Comparison of ENCODE assay signal across 8 cellular contexts in the genomic region with DNA sequence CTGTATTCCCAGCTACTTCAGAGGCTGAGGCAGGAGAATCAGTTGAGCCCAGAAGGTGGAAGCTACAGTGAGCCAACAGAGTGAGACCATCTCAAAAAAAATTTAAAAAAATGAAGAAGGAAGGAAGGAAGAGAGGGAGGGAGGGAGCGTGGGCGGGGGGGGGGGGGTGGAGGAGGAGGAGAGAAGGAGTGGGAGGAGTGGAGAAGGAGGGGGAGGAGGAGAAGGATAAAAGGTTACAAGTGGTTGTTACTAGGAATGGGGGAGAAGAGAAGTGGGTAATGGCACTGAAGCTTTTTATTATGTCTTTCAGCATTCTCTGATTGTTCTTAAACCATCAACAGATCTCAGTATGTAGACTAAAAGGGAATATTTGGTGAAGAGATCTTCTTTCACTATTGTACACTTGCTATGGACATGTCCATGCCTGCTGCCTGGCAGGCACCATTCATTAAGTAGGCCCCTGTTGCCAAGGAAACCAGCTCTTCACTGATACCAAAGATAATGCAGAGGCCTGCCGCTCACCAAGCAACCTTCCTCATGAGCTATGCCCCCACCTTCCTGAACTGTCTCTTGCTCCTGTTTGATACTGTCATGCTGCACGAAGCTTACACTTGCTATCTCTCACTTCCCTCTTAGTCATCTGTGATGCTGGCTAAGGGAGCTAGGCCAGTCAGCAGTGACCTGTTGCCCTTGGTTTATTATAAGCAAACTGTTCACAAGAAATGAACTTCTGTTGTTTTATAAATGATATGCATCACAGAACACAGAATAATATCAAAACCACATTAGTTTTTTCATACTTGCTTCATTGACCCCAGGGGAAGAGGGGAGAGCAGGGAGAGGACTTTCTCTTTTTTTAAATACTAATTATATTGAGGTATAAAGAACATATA. TPM values are rescaled to one million over a fixed set of nuclear protein-coding genes. Genes with fewer than 3 reads are reported as not detected.
DNase-seq lines count a peak whose midpoint lies in the region; ATAC-seq, FAIRE-seq and TF ChIP-seq lines count a peak whose summit lies in the region.

No MANE protein-coding gene starts in this region.

- no peak for TF ChIP-seq POLR2A in H1 (IDR thresholded peaks at IDR 0.05; ENCODE audit: control extremely low read depth in 1 of 2, low read depth in 2 of 2, low read length in 2 of 2)

- no peak for TF ChIP-seq EP300 in H1 (IDR thresholded peaks at IDR 0.05; ENCODE audit: borderline replicate concordance in 1 of 2, low read depth in 2 of 2, low read length in 2 of 2)

- H3K18ac ChIP-seq in H1 (ENCODE audit: extremely low read depth, low read length) = 0 out of 2 replicates have a peak overlapping the region, but pooled peaks have one; percentile 40

- H4K20me1 ChIP-seq in H1 (replicated peaks in 1 of 2; ENCODE audit: control insufficient read depth in 1 of 2, insufficient read depth in 2 of 2, low read length in 2 of 2) = no peaks in the 10 kb centered on the region

- peak overlapping the region; percentile 23 to 27; a peak in 2 of 4 replicates for H3K4me2 ChIP-seq in H1 (ENCODE audit: insufficient read depth in 1 of 2, low read depth in 2 of 2, low read length in 2 of 2)

- peak overlapping the region; percentile 77; the same call in 1 of the 2 replicates for H2BK5ac ChIP-seq in H1 (ENCODE audit: low read depth, low read length)

- peaks cover 0 to 16% (median 9%) of the 10 kb centered on the region in 5 donors for H3K36me3 Mint-ChIP-seq in naive thymus-derived CD4-positive, alpha-beta T cell

- DNase-seq in Ammon's horn (ENCODE audit: low spot score) (peak; percentile 70), NCI-H1694 treated with DMSO at 0.1 percent for 48 hours (lab: John Stamatoyannopoulos, UW) (peak; percentile 22), T-helper 22 cell (ENCODE audit: low read depth) (peak; percentile 46), H1 (ENCODE audit: low read depth in 1 of 2, low spot score in 2 of 2) (no peak), coronary artery (ENCODE audit: low spot score) (no peak)
- peak in 5 of 9 donors; percentile 14 to 36 (median 23) for DNase-seq in naive thymus-derived CD4-positive, alpha-beta T cell

- no peak overlapping the region for H2AK5ac ChIP-seq in H1 (ENCODE audit: low read depth, low read length)

- H3K79me1 ChIP-seq in H1 (ENCODE audit: low read depth, low read length) = no peaks in the 10 kb centered on the region

- 0 out of 2 replicates have a peak overlapping the region, but pooled peaks have one; percentile 71 for H2BK12ac ChIP-seq in H1 (ENCODE audit: low read depth, low read length)

- 56% methylated on average over 2 of the region's 4 CpGs; no CpG with 5 or more reads in 1 of the 2 experiments for WGBS in H1 (ENCODE audit: extremely low coverage in 1 of 2, insufficient coverage in 1 of 2, insufficient read length in 1 of 2, insufficient replicate concordance in 2 of 2, low coverage in 1 of 2, low lambda C conversion rate in 2 of 2, missing lambda C conversion rate in 1 of 2), 2 experiments

- no peak overlapping the region for H4K5ac ChIP-seq in H1 (ENCODE audit: insufficient read length, low read depth, low read length)

- H3K4me3 Mint-ChIP-seq in naive thymus-derived CD4-positive, alpha-beta T cell = peak overlapping the region in 6 of 10 donors; percentile 16 to 59 (median 38)

- H3K14ac ChIP-seq in H1 (ENCODE audit: insufficient read length) = no peak overlapping the region

- H3K4me1 ChIP-seq in H1 (replicated peaks in 1 of 4; ENCODE audit: control insufficient read depth in 3 of 4, insufficient read depth in 4 of 4, low read length in 3 of 4) = peaks cover 0 to 15% (median 8%) of the 10 kb centered on the region in 4 experiments; a peak in 5 of 7 replicates
- H3K4me1 ChIP-seq in naive thymus-derived CD4-positive, alpha-beta T cell (ENCODE audit: control insufficient read depth in 2 of 2, insufficient read depth in 2 of 2, low read length in 2 of 2) = peaks cover 4 to 5% of the 10 kb centered on the region in 2 donors

- H2BK20ac ChIP-seq in H1 (ENCODE audit: low read length) = no peak overlapping the region

- no peaks in the 10 kb centered on the region for H3K23me2 ChIP-seq in H1 (ENCODE audit: low read depth, low read length)

- no peaks in the 10 kb centered on the region for H3K9me3 ChIP-seq in H1 (ENCODE audit: insufficient read depth in 2 of 2, low read depth in 1 of 2, low read length in 1 of 2)
- H3K9me3 ChIP-seq in naive thymus-derived CD4-positive, alpha-beta T cell (ENCODE audit: control insufficient read depth in 2 of 3, low read length in 3 of 3) = no peaks in the 10 kb centered on the region

- POLR2A ChIA-PET in H1 (lab: Charles Lee; ENCODE audit: partially characterized antibody) = interaction anchor here (0.7 to 1.4 kb wide), 4 partner anchors 20 to 37 kb away, joined by 3 to 5 read pairs (median 4); a partner anchor contains a TSS
- POLR2A ChIA-PET in naive thymus-derived CD4-positive, alpha-beta T cell (lab: Charles Lee) = interaction anchor here (1.0 to 2.2 kb wide), 4 partner anchors 11 to 24 kb away, joined by 3 to 6 read pairs (median 4); a partner anchor contains a TSS

- peaks cover 21 to 32% (median 24%) of the 10 kb centered on the region in 7 donors for H3K4me1 Mint-ChIP-seq in naive thymus-derived CD4-positive, alpha-beta T cell

- CTCF ChIA-PET in H1 (lab: Charles Lee; ENCODE audit: partially characterized antibody) = interaction anchor here (0.5 to 2.2 kb wide), 5 partner anchors 10 to 68 kb away, joined by 3 to 14 read pairs (median 3); a partner anchor contains a TSS
- CTCF ChIA-PET in naive thymus-derived CD4-positive, alpha-beta T cell (lab: Charles Lee) = interaction anchor here (1.2 kb wide), 1 partner anchor 11 kb away, joined by 3 read pairs; no protein-coding TSS in a partner anchor

- FAIRE-seq in H1 (lab: Jason Lieb, UNC) = peak; percentile 62

- H3K4ac ChIP-seq in H1 (replicated peaks; ENCODE audit: insufficient read length, low read depth, low read length) = no peak overlapping the region

- no peak overlapping the region for H4K91ac ChIP-seq in H1 (replicated peaks; ENCODE audit: insufficient read length, low read length)

- H2AFZ ChIP-seq in H1 (ENCODE audit: low read length) = no peak overlapping the region

- TF ChIP-seq RAD21 in H1 (IDR thresholded peaks at IDR 0.05 in 1 of 2, conservative IDR thresholded peaks at IDR 0.05 in 1 of 2; ENCODE audit: low read depth in 2 of 2, low read length in 2 of 2) = no peak

- H3K9me3 Mint-ChIP-seq in naive thymus-derived CD4-positive, alpha-beta T cell = peaks cover 0 to 2% (median 0%) of the 10 kb centered on the region in 11 donors

- intact Hi-C loops in naive thymus-derived CD4-positive, alpha-beta T cell (cut with micrococcal nuclease) = loop anchor here (2.0 to 5.0 kb wide), 2 partner anchors 23 to 242 kb away; a partner anchor contains a TSS

- no peak overlapping the region for H4K8ac ChIP-seq in H1 (ENCODE audit: extremely low read depth, insufficient read depth, low read length)

- no peaks in the 10 kb centered on the region for H3K79me2 ChIP-seq in H1 (ENCODE audit: control insufficient read depth in 1 of 2, insufficient read depth in 2 of 2, low read length in 2 of 2)

- H3K9ac ChIP-seq in H1 (replicated peaks in 1 of 4; ENCODE audit: extremely low read depth in 1 of 4, low read depth in 3 of 4, low read length in 3 of 4) = no peak overlapping the region

- H3K27me3 ChIP-seq in H1 (replicated peaks in 1 of 4; ENCODE audit: control insufficient read depth in 3 of 4, extremely low read depth in 1 of 4, insufficient read depth in 3 of 4, low read length in 3 of 4) = no peaks in the 10 kb centered on the region
- H3K27me3 ChIP-seq in naive thymus-derived CD4-positive, alpha-beta T cell (ENCODE audit: control insufficient read depth in 2 of 2, insufficient read depth in 2 of 2, low read length in 2 of 2) = no peaks in the 10 kb centered on the region

- H3K4me3 ChIP-seq in H1 (ENCODE audit: extremely low read depth in 1 of 4, insufficient read depth in 2 of 4, low read depth in 3 of 4, low read length in 4 of 4) (no peak overlapping the region), coronary artery (no peak overlapping the region)
- H3K4me3 ChIP-seq in naive thymus-derived CD4-positive, alpha-beta T cell (ENCODE audit: low read length) = no peak overlapping the region

- no peak overlapping the region for H2BK15ac ChIP-seq in H1 (ENCODE audit: low read length)

- TF ChIP-seq CTCF in H1 (IDR thresholded peaks at IDR 0.05; ENCODE audit: control extremely low read depth in 1 of 3, insufficient read depth in 1 of 3, low read depth in 1 of 3, low read length in 3 of 3) = no peak
- no peak for TF ChIP-seq CTCF in coronary artery (IDR thresholded peaks at IDR 0.05)

- H3K27me3 Mint-ChIP-seq in naive thymus-derived CD4-positive, alpha-beta T cell = no peaks in the 10 kb centered on the region

- H3K36me3 ChIP-seq in H1 (ENCODE audit: control insufficient read depth in 2 of 4, insufficient read depth in 4 of 4, low read length in 3 of 4) = no peaks in the 10 kb centered on the region
- H3K36me3 ChIP-seq in naive thymus-derived CD4-positive, alpha-beta T cell (ENCODE audit: control insufficient read depth in 2 of 3, insufficient read depth in 3 of 3, low read length in 3 of 3) = no peaks in the 10 kb centered on the region

- no peak overlapping the region for H3K23ac ChIP-seq in H1 (ENCODE audit: insufficient read length)

- H3K56ac ChIP-seq in H1 (replicated peaks; ENCODE audit: insufficient read length, low read depth, low read length) = peak overlapping the region; percentile 67

- H3K27ac ChIP-seq in H1 (ENCODE audit: low read depth, low read length) = no peak overlapping the region
- peak overlapping the region; percentile 9 for H3K27ac ChIP-seq in naive thymus-derived CD4-positive, alpha-beta T cell (ENCODE audit: low read depth, low read length)
- no peak overlapping the region for H3K27ac ChIP-seq in coronary artery

- H2BK120ac ChIP-seq in H1 (replicated peaks; ENCODE audit: low read depth, low read length) = no peak overlapping the region

- peak overlapping the region; percentile 48 to 83 (median 63) for H3K27ac Mint-ChIP-seq in naive thymus-derived CD4-positive, alpha-beta T cell

- ATAC-seq in GM18870 (IDR thresholded peaks at IDR 0.05; ENCODE audit: unreplicated experiment) (peak; percentile 99), HG02981 (IDR thresholded peaks at IDR 0.05; ENCODE audit: unreplicated experiment) (peak; percentile 100)
- ATAC-seq in naive thymus-derived CD4-positive, alpha-beta T cell = peak; percentile 95

RNA-seq across cellular contexts. Expression of a gene that starts 23.1 kb away (rescaled TPM):
- total RNA-seq in H1 (2021; fragmentation: NEBNext Ultra II Directional; extraction: Animal tissue kit (Norgen Biotek cat#: 25700)) = 9.0 and 11.9 TPM in 2 replicates
- polyA plus RNA-seq in H1 (2011; rRNA removed) = 5.2 and 6.6 TPM in 2 replicates
- polyA plus RNA-seq in H1 (2011; cell fraction: cytosol; rRNA removed) = 8.9 TPM
- 6.5 TPM for polyA plus RNA-seq in H1 (2011; cell fraction: nucleus; rRNA removed)
- polyA plus RNA-seq in H1 (2012, experiment 1 of 2) = 4.9 to 8.6 TPM (median 6.4 TPM) in 4 replicates
- polyA plus RNA-seq in H1 (2012, experiment 2 of 2) = 0.56 TPM
- polyA plus RNA-seq in H1 (2013, experiment 1 of 2) = 11.6 TPM
- 10.5 TPM for polyA plus RNA-seq in H1 (2013, experiment 2 of 2)
- polyA minus RNA-seq in H1 (2011; rRNA and poly(A)+ RNA removed) = 11.3 and 12.1 TPM in 2 replicates
- polyA minus RNA-seq in H1 (2011; cell fraction: cytosol; rRNA and poly(A)+ RNA removed) = 5.3 TPM
- 36.6 TPM for polyA minus RNA-seq in H1 (2011; cell fraction: nucleus; rRNA and poly(A)+ RNA removed)
- 10 to 100 TPM; 25.9 to 43.4 (median 26.1) TPM for total RNA-seq in naive thymus-derived CD4-positive, alpha-beta T cell
- 1 to 10 TPM; 3.7 to 6.8 TPM for polyA plus RNA-seq in naive thymus-derived CD4-positive, alpha-beta T cell

RNA-seq across cellular contexts. Expression of a gene that starts 23.5 kb away (rescaled TPM):
- 47.3 and 51.1 TPM in 2 replicates for total RNA-seq in H1 (2021; fragmentation: NEBNext Ultra II Directional; extraction: Animal tissue kit (Norgen Biotek cat#: 25700))
- 28.4 and 36.4 TPM in 2 replicates for polyA plus RNA-seq in H1 (2011; rRNA removed)
- 37.5 TPM for polyA plus RNA-seq in H1 (2011; cell fraction: cytosol; rRNA removed)
- polyA plus RNA-seq in H1 (2011; cell fraction: nucleus; rRNA removed) = 59.1 TPM
- 44.1 to 66.1 TPM (median 46.4 TPM) in 4 replicates for polyA plus RNA-seq in H1 (2012, experiment 1 of 2)
- polyA plus RNA-seq in H1 (2012, experiment 2 of 2) = 10.7 TPM
- 33.7 TPM for polyA plus RNA-seq in H1 (2013, experiment 1 of 2)
- polyA plus RNA-seq in H1 (2013, experiment 2 of 2) = 28.7 TPM
- polyA minus RNA-seq in H1 (2011; rRNA and poly(A)+ RNA removed) = 76.8 and 90.3 TPM in 2 replicates
- 42.9 TPM for polyA minus RNA-seq in H1 (2011; cell fraction: cytosol; rRNA and poly(A)+ RNA removed)
- 59.3 TPM for polyA minus RNA-seq in H1 (2011; cell fraction: nucleus; rRNA and poly(A)+ RNA removed)
- 10 to 100 TPM; 26.4 to 42.0 (median 31.7) TPM for total RNA-seq in naive thymus-derived CD4-positive, alpha-beta T cell
- polyA plus RNA-seq in naive thymus-derived CD4-positive, alpha-beta T cell = 10 to 100 TPM; 20.4 to 27.0 TPM

RNA-seq across cellular contexts. Expression of a gene that starts 24.9 kb away (rescaled TPM):
- total RNA-seq in H1 (2021; fragmentation: NEBNext Ultra II Directional; extraction: Animal tissue kit (Norgen Biotek cat#: 25700)) = 8.8 TPM in 2 replicates
- polyA plus RNA-seq in H1 (2011; rRNA removed) = 2.9 and 3.9 TPM in 2 replicates
- polyA plus RNA-seq in H1 (2011; cell fraction: cytosol; rRNA removed) = 4.0 TPM
- polyA plus RNA-seq in H1 (2011; cell fraction: nucleus; rRNA removed) = 6.2 TPM
- 3.0 to 5.2 TPM (median 4.6 TPM) in 4 replicates for polyA plus RNA-seq in H1 (2012, experiment 1 of 2)
- polyA plus RNA-seq in H1 (2012, experiment 2 of 2) = 0.25 TPM
- 0.99 TPM for polyA plus RNA-seq in H1 (2013, experiment 1 of 2)
- 0.81 TPM for polyA plus RNA-seq in H1 (2013, experiment 2 of 2)
- polyA minus RNA-seq in H1 (2011; rRNA and poly(A)+ RNA removed) = 10.2 and 11.5 TPM in 2 replicates
- 5.1 TPM for polyA minus RNA-seq in H1 (2011; cell fraction: cytosol; rRNA and poly(A)+ RNA removed)
- polyA minus RNA-seq in H1 (2011; cell fraction: nucleus; rRNA and poly(A)+ RNA removed) = 8.1 TPM
- 100 to 1,000 TPM in 2 of 5 experiments, 10 to 100 TPM in 3; 64.3 to 113 (median 82.6) TPM for total RNA-seq in naive thymus-derived CD4-positive, alpha-beta T cell
- polyA plus RNA-seq in naive thymus-derived CD4-positive, alpha-beta T cell = 10 to 100 TPM; 29.6 to 45.2 TPM

Comparison
In these comparisons a context has a peak if more than half of its experiments do, and no peak if none do; other contexts are left out.
1. DNase-seq: peak in Ammon's horn (single experiment), NCI-H1694 treated with DMSO at 0.1 percent for 48 hours (single experiment), T-helper 22 cell (single experiment) and naive thymus-derived CD4-positive, alpha-beta T cell (5 of 9); none in H1 (0 of 2) and coronary artery (single experiment).
2. Peak in every context shown above with its lines, with median percentiles within 50 percentile points of each other: ATAC-seq.